Comparison of ENCODE assay signal across 1 cellular context in the genomic region with DNA sequence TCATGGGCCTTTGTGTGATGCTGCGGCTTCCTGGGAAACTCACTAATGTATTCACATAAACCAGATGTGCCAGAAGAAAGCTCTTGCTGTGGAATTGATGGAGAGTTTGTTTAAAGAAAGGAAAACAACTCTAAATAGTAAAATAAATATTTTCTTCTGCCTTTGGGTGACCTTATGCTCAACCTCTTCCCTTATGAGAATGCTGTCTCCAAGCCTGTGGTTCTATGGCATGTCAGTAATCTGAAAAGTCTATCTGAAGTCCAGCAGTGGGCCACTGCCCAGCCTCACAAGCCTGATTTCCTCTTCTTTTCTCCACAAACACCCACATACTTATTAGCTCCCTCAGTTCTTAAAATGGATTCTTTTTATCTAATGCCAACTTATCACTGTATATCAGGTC.
TF ChIP-seq lines count a peak whose summit lies in the region.

No MANE protein-coding gene starts in this region.

TF ChIP-seq in IMR-90, 13 proteins besides CTCF, POLR2A, EP300 and RAD21:
- no peak for TF ChIP-seq CHD1 (IDR thresholded peaks at IDR 0.05; ENCODE audit: low read depth, low read length)
- no peak for TF ChIP-seq NFE2L2 (IDR thresholded peaks at IDR 0.05; ENCODE audit: low read depth, low read length)
- TF ChIP-seq SMC3 (IDR thresholded peaks at IDR 0.05; ENCODE audit: low read depth, low read length): no peak
- TF ChIP-seq, protein P1, sequence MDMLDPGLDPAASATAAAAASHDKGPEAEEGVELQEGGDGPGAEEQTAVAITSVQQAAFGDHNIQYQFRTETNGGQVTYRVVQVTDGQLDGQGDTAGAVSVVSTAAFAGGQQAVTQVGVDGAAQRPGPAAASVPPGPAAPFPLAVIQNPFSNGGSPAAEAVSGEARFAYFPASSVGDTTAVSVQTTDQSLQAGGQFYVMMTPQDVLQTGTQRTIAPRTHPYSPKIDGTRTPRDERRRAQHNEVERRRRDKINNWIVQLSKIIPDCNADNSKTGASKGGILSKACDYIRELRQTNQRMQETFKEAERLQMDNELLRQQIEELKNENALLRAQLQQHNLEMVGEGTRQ (IDR thresholded peaks at IDR 0.05; ENCODE audit: low read depth, low read length): no peak
- TF ChIP-seq MAZ (IDR thresholded peaks at IDR 0.05; ENCODE audit: borderline replicate concordance, low read depth, low read length): no peak
- TF ChIP-seq RFX5 (IDR thresholded peaks at IDR 0.05; ENCODE audit: low read depth, low read length): no peak
- TF ChIP-seq MXI1 (IDR thresholded peaks at IDR 0.05; ENCODE audit: borderline replicate concordance, low read depth, low read length): no peak
- TF ChIP-seq BHLHE40 (IDR thresholded peaks at IDR 0.05; ENCODE audit: low read depth, low read length): no peak
- TF ChIP-seq, protein P2, sequence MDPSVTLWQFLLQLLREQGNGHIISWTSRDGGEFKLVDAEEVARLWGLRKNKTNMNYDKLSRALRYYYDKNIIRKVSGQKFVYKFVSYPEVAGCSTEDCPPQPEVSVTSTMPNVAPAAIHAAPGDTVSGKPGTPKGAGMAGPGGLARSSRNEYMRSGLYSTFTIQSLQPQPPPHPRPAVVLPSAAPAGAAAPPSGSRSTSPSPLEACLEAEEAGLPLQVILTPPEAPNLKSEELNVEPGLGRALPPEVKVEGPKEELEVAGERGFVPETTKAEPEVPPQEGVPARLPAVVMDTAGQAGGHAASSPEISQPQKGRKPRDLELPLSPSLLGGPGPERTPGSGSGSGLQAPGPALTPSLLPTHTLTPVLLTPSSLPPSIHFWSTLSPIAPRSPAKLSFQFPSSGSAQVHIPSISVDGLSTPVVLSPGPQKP (IDR thresholded peaks at IDR 0.05; ENCODE audit: borderline replicate concordance, low read depth, low read length): no peak
- TF ChIP-seq RCOR1 (IDR thresholded peaks at IDR 0.05; ENCODE audit: insufficient replicate concordance, low read length): no peak
- TF ChIP-seq FOS (IDR thresholded peaks at IDR 0.05; ENCODE audit: low read depth, low read length): no peak
- TF ChIP-seq CEBPB (IDR thresholded peaks at IDR 0.05; ENCODE audit: low read depth, low read length): no peak
- TF ChIP-seq MAFK (IDR thresholded peaks at IDR 0.05; ENCODE audit: low read depth, low read length): no peak
